Comparison of ENCODE assay signal across 29 cellular contexts in the genomic region with DNA sequence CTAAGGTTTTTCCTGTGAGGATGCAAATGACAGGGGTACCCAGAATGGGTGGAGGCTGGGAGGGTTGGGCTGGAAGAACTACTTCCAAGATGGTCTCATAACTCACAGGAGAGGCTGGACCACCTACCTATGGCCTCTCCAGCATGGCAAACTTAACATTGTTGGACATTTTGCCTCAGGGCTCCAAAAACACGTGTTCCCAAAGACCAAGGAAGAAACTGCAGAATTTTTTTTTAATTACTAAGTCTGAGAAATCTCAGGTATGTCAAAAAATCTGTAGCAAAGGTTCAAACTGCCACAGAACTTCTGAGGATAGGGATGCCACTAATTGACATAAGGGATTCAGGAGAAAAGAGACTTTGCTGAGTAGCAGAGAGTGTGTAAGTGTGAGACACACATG.
"Had no signal": no experiment of that assay in that cellular context is flagged by ENCODE, and none has a peak within 500 bp of the region (broad histone marks: within the 10 kb centered on the region; RNA-seq: fewer than 3 reads in every experiment).

No MANE protein-coding gene starts in this region.

- H3K27me3 ChIP-seq: adrenal gland, ascending aorta, body of pancreas, brain microvascular endothelial cell, breast epithelium, cardiac muscle cell had no signal

- H3K36me3 ChIP-seq: adrenal gland, ascending aorta, brain microvascular endothelial cell, breast epithelium, cardiac muscle cell had no signal

- H3K4me1 ChIP-seq: adrenal gland, ascending aorta, body of pancreas, breast epithelium had no signal

- H3K27ac ChIP-seq: adrenal gland, ascending aorta, body of pancreas, brain microvascular endothelial cell, breast epithelium, cardiac muscle cell had no signal

- H3K9me3 ChIP-seq: adrenal gland, ascending aorta, body of pancreas, breast epithelium had no signal

- H3K4me3 ChIP-seq: adrenal gland, ascending aorta, body of pancreas, breast epithelium, cardiac muscle cell had no signal

- DNase-seq: activated effector memory CD4-positive, alpha-beta T cell treated with anti-CD3 and anti-CD28 coated beads, Interleukin-2, amount 50 U/mL, for 16 hours; activated effector memory CD4-positive, alpha-beta T cell treated with Interleukin-2 at 50 U/mL for 16 hours; activated gamma-delta T cell; activated gamma-delta T cell treated with Interleukin-2 at 50 U/mL for 16 hours; activated naive CD4-positive, alpha-beta T cell; activated naive CD4-positive, alpha-beta T cell treated with anti-CD3 and anti-CD28 coated beads for 36 hours; activated naive CD4-positive, alpha-beta T cell treated with anti-CD3 and anti-CD28 coated beads, Interleukin-2, amount 10 ng/mL, durations not matched to agents 7 days and 5 days; activated naive CD4-positive, alpha-beta T cell treated with anti-CD3 and anti-CD28 coated beads, Interleukin-2, amount 50 U/mL, for 16 hours; activated naive CD4-positive, alpha-beta T cell treated with Interleukin-2 at 50 U/mL for 16 hours; activated naive CD8-positive, alpha-beta T cell treated with anti-CD3 and anti-CD28 coated beads for 36 hours; activated naive CD8-positive, alpha-beta T cell treated with anti-CD3 and anti-CD28 coated beads, Interleukin-2, amount 10 ng/mL, durations not matched to agents 7 days and 5 days; activated naive CD8-positive, alpha-beta T cell treated with anti-CD3 and anti-CD28 coated beads, Interleukin-2, amount 50 U/mL, for 24 hours; activated T-cell treated with anti-CD3 and anti-CD28 coated beads for 4 hours; activated T-cell treated with anti-CD3 and anti-CD28 coated beads, Interleukin-2, amount 50 U/mL, for 1 hour; activated T-cell treated with anti-CD3 and anti-CD28 coated beads, Interleukin-2, amount 50 U/mL, for 24 hours; activated T-cell treated with anti-CD3 and anti-CD28 coated beads, Interleukin-2, amount 50 U/mL, for 4 hours; activated T-cell treated with anti-CD3 and anti-CD28 coated beads, Interleukin-2, amount 50 U/mL, for 48 hours; activated T-cell treated with anti-CD3 and anti-CD28 coated beads, Interleukin-2, amount 50 U/mL, for 72 hours; adrenal gland; amniotic stem cell; amygdala; aorta; body of pancreas; brain microvascular endothelial cell; caudate nucleus; central memory CD4-positive, alpha-beta T cell had no signal
